ENCODE assay signal across 8 cellular contexts in the genomic region with DNA sequence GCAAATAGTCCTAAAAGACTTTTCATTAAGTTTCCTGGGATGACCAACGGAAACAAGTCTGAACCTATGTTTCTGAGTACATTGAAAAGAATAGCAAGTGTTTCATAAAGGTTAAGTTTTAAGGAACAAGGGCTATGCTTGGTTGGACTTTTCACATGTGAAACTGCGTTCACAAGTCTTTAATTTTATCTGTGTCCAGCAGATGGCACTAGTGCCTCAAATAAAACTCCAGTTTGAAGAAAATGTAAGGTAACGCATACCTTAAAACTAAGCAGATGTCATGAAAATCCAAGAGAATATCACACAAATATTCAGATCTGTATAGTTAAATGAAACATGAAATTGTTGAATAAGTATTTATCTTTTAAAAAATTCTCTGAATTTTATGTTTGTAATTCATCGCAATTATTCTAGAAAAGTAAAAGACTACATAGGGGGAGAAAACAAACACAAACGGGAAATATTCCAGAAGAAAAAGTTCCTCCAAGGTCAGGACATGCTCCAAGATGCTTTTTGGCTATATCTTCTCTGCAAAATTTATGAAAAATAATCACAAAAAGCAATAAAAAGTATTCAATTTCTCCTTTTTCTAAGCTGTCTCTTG.
A peak's percentile ranks its signal among the peaks of the same experiment; 100 is the strongest.
DNase-seq lines count a peak whose midpoint lies in the region; ATAC-seq and TF ChIP-seq lines count a peak whose summit lies in the region.

No MANE protein-coding gene starts in this region.

- H3K36me3 ChIP-seq in CD8-positive, alpha-beta T cell (ENCODE audit: insufficient read depth, low read length) = no peaks in the 10 kb centered on the region
- H3K36me3 ChIP-seq in ascending aorta (no peaks in the 10 kb centered on the region), suprapubic skin (no peaks in the 10 kb centered on the region)

- no peaks in the 10 kb centered on the region for H3K4me1 Mint-ChIP-seq in CD8-positive, alpha-beta T cell (ENCODE audit: low read depth)

- no peak for TF ChIP-seq POLR2A in suprapubic skin (IDR thresholded peaks at IDR 0.05)

- H3K9me3 ChIP-seq in CD8-positive, alpha-beta T cell (ENCODE audit: low read length) = no peaks in the 10 kb centered on the region
- H3K9me3 ChIP-seq in ascending aorta (no peaks in the 10 kb centered on the region), suprapubic skin (no peaks in the 10 kb centered on the region)

- ATAC-seq in CD8-positive, alpha-beta T cell = peak; percentile 46
- peak; percentile 81 for ATAC-seq in HG03066 (IDR thresholded peaks at IDR 0.05; ENCODE audit: low read depth, unreplicated experiment)
- ATAC-seq in omental fat pad (ENCODE audit: low FRiP score) = no peak

- DNase-seq in CD8-positive, alpha-beta T cell = peak in 2 of 7 experiments; percentile 17 to 33
- DNase-seq in GM13976 (ENCODE audit: low spot score) (peak; percentile 8), NCI-H226 (peak; percentile 5), ascending aorta (ENCODE audit: low spot score in 2 of 2) (no peak), iris pigment epithelial cell (ENCODE audit: low read depth) (peak; percentile 88), suprapubic skin (ENCODE audit: low spot score in 2 of 2) (no peak), omental fat pad (ENCODE audit: low spot score) (no peak)

- WGBS in suprapubic skin = 24% methylated on average over 5 of the region's 5 CpGs

- POLR2A ChIA-PET in CD8-positive, alpha-beta T cell (lab: Charles Lee) = no interaction called here

- H3K27me3 Mint-ChIP-seq in CD8-positive, alpha-beta T cell (ENCODE audit: low read depth) = no peaks in the 10 kb centered on the region

- in situ Hi-C loops in GM13976 (cut with MboI; ENCODE audit: low sequenced_read_pairs, unreplicated experiment) = loop anchor here (25.0 kb wide), 1 partner anchor 956 kb away; no protein-coding TSS in a partner anchor

- H3K36me3 Mint-ChIP-seq in CD8-positive, alpha-beta T cell = no peaks in the 10 kb centered on the region

- no peaks in the 10 kb centered on the region for H3K4me1 ChIP-seq in CD8-positive, alpha-beta T cell (ENCODE audit: insufficient read depth, low read length)
- no peaks in the 10 kb centered on the region for H3K4me1 ChIP-seq in ascending aorta
- no peaks in the 10 kb centered on the region for H3K4me1 ChIP-seq in suprapubic skin

- intact Hi-C loops in CD8-positive, alpha-beta T cell (cut with DNase I, micrococcal nuclease) = loop anchor here (1.0 to 10.0 kb wide), 10 partner anchors 84 to 1669 kb away; a partner anchor contains a TSS
- intact Hi-C loops in ascending aorta (cut with DNase I) = loop anchor here (1.0 to 5.0 kb wide), 2 partner anchors 941 to 1096 kb away; no protein-coding TSS in a partner anchor

- no peaks in the 10 kb centered on the region for H3K27me3 ChIP-seq in CD8-positive, alpha-beta T cell (ENCODE audit: insufficient read depth, low read length)
- no peaks in the 10 kb centered on the region for H3K27me3 ChIP-seq in ascending aorta
- no peaks in the 10 kb centered on the region for H3K27me3 ChIP-seq in suprapubic skin

- no peak overlapping the region for H3K4me3 ChIP-seq in CD8-positive, alpha-beta T cell (ENCODE audit: low read depth, low read length)
- no peak overlapping the region for H3K4me3 ChIP-seq in ascending aorta
- H3K4me3 ChIP-seq in suprapubic skin = no peak overlapping the region

- H3K4me3 Mint-ChIP-seq in CD8-positive, alpha-beta T cell = no peak overlapping the region

- H3K9me3 Mint-ChIP-seq in CD8-positive, alpha-beta T cell = no peaks in the 10 kb centered on the region

- TF ChIP-seq CTCF in CD8-positive, alpha-beta T cell (IDR thresholded peaks at IDR 0.05) = peak; percentile 74
- TF ChIP-seq CTCF in GM13976 (IDR thresholded peaks at IDR 0.05; ENCODE audit: borderline replicate concordance, control extremely low read depth, extremely low read depth, insufficient read depth, missing control alignments) (peak; percentile 34), ascending aorta (IDR thresholded peaks at IDR 0.05) (peak; percentile 30 to 65 (median 46)), suprapubic skin (IDR thresholded peaks at IDR 0.05) (peak; percentile 31 to 45), omental fat pad (IDR thresholded peaks at IDR 0.05) (no peak)

- H3K27ac ChIP-seq in CD8-positive, alpha-beta T cell (ENCODE audit: low read depth, low read length) = no peak overlapping the region
- no peak overlapping the region for H3K27ac ChIP-seq in ascending aorta
- no peak overlapping the region for H3K27ac ChIP-seq in suprapubic skin

- H3K27ac Mint-ChIP-seq in CD8-positive, alpha-beta T cell = no peak overlapping the region

- no peak for TF ChIP-seq EP300 in suprapubic skin (IDR thresholded peaks at IDR 0.05)

- CTCF ChIA-PET in CD8-positive, alpha-beta T cell (lab: Charles Lee) = interaction anchor here (0.7 to 3.2 kb wide), 6 partner anchors 12 to 1152 kb away, joined by 3 to 14 read pairs (median 3); no protein-coding TSS in a partner anchor

Comparison
In these comparisons a context has a peak if more than half of its experiments do, and no peak if none do; other contexts are left out.
1. DNase-seq: peak in GM13976 (single experiment), NCI-H226 (single experiment) and iris pigment epithelial cell (single experiment); none in ascending aorta (0 of 2), suprapubic skin (0 of 2) and omental fat pad (single experiment).
2. CTCF ChIP-seq: peak in CD8-positive, alpha-beta T cell (single experiment), GM13976 (single experiment), ascending aorta (3 of 3) and suprapubic skin (2 of 2); none in omental fat pad (0 of 3).